Comparison of ENCODE assay signal across 1 cellular context in the genomic region with DNA sequence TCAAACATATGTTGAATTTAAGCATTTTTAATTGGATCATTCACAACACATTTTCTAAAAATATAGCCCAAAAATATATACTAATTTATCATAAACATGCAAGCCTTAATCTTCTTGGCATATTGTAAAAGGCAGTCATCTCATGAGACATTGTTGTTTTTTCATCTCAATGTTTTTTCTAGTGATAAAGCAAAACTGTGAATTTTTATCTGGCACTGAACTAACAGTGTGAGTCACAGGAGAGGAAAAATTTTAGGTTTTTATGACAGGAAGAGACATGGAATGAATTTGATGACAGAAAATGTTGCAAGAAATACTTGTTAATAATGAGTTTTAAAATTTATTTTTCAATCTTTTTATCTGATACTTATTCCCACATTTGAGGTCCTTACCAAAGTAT.
TF ChIP-seq lines count a peak whose summit lies in the region.

No MANE protein-coding gene starts in this region.

TF ChIP-seq in endothelial cell of umbilical vein, 7 proteins besides CTCF, POLR2A, EP300 and RAD21 (continued from another document):
- TF ChIP-seq, protein P1, sequence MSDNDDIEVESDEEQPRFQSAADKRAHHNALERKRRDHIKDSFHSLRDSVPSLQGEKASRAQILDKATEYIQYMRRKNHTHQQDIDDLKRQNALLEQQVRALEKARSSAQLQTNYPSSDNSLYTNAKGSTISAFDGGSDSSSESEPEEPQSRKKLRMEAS (IDR thresholded peaks at IDR 0.05; ENCODE audit: insufficient read depth, insufficient read length), result no peak
